ENCODE assay signal across 9 cellular contexts in the genomic region with DNA sequence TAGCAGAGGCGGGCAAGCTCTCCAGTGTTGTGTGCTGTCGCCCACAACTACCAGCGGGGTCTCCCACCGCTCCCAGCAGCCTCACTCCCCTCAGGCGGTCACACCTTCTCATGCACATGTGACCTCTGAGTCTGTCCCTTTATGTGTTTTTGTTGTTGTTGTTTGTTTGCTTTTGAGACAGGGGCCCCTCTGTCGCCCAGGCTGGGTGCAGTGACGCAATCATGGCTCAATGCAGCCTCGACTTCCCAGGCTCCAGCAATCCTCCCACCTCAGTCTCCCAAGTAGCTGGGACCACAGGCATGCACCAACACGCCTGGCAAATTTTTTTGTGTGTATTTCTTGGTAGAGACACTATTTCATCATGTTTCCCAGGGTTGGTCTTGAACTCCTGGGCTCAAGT. TPM values are rescaled to one million over a fixed set of nuclear protein-coding genes. Genes with fewer than 3 reads are reported as not detected.
DNase-seq lines count a peak whose midpoint lies in the region; ATAC-seq, FAIRE-seq and TF ChIP-seq lines count a peak whose summit lies in the region.
"Had no signal": no experiment of that assay in that cellular context is flagged by ENCODE, and none has a peak within 500 bp of the region (broad histone marks: within the 10 kb centered on the region; RNA-seq: fewer than 3 reads in every experiment).

No MANE protein-coding gene starts in this region.

- no peak for ATAC-seq in heart left ventricle
- ATAC-seq in upper lobe of right lung, result no peak
- ATAC-seq in GM21515 (IDR thresholded peaks at IDR 0.05; ENCODE audit: unreplicated experiment), result no peak
- ATAC-seq in HG03139 (IDR thresholded peaks at IDR 0.05; ENCODE audit: unreplicated experiment), result no peak

- no peak overlapping the region for H2AFZ ChIP-seq in keratinocyte (ENCODE audit: control insufficient read depth, low read length)

- H3K79me2 ChIP-seq in keratinocyte (ENCODE audit: control insufficient read depth, insufficient read depth, low read length), result peaks cover 36% of the 10 kb centered on the region

- H3K36me3 ChIP-seq in heart left ventricle (peaks cover 0 to 30% (median 18%) of the 10 kb centered on the region in 9 donors), adipocyte (ENCODE audit: control insufficient read depth, insufficient read depth, low read length, severe bottlenecking) (peaks cover 13% of the 10 kb centered on the region), keratinocyte (ENCODE audit: control insufficient read depth in 2 of 2, extremely low read depth in 1 of 2, insufficient read depth in 2 of 2, low read length in 2 of 2) (peaks cover 5 to 14% of the 10 kb centered on the region in 2 experiments), upper lobe of right lung (peaks cover 24% of the 10 kb centered on the region)

- H3K4me2 ChIP-seq in keratinocyte (ENCODE audit: control insufficient read depth, extremely low read depth, insufficient read depth, low read depth, low read length), result peak overlapping the region; percentile 88

- no peak for TF ChIP-seq POLR2A in heart left ventricle (IDR thresholded peaks at IDR 0.05)

- no peak overlapping the region for H3K27ac ChIP-seq in heart left ventricle
- H3K27ac ChIP-seq in keratinocyte (ENCODE audit: control insufficient read depth, insufficient read depth, low read length), result peak overlapping the region; percentile 76
- H3K27ac ChIP-seq in upper lobe of right lung, result no peak overlapping the region

- H3K4me1 ChIP-seq in heart left ventricle, result peaks cover 0 to 45% (median 30%) of the 10 kb centered on the region in 12 donors
- peaks cover 35% of the 10 kb centered on the region for H3K4me1 ChIP-seq in adipocyte (ENCODE audit: control insufficient read depth, insufficient read depth, low read length)
- peaks cover 11% of the 10 kb centered on the region for H3K4me1 ChIP-seq in keratinocyte (ENCODE audit: control insufficient read depth, extremely low read depth, insufficient read depth, low read length)
- peaks cover 24% of the 10 kb centered on the region for H3K4me1 ChIP-seq in upper lobe of right lung

- no peak for FAIRE-seq in keratinocyte (lab: Jason Lieb, UNC)

- dilution Hi-C loops in keratinocyte (cut with MboI; ENCODE audit: extremely low pct_ligation_motif_present, low sequenced_read_pairs), result no loop called here

- intact Hi-C loops in heart left ventricle (cut with DNase I), result loop anchor here in 1 of 10 donors (2.0 kb wide), 1 partner anchor 25 kb away; no protein-coding TSS in a partner anchor
- intact Hi-C loops in cardiac septum (cut with DNase I), result no loop called here
- intact Hi-C loops in upper lobe of right lung (cut with DNase I), result no loop called here

- DNase-seq in heart left ventricle (no peak), cardiac septum (ENCODE audit: low spot score) (no peak), adipocyte (ENCODE audit: low read depth) (peak; percentile 54), keratinocyte (ENCODE audit: low read depth, low spot score) (no peak), upper lobe of right lung (no peak), SW 1271 (lab: John Stamatoyannopoulos, UW) (no peak)
- DNase-seq: effector CD8-positive, alpha-beta T cell had no signal

- 75 to 82% (median 79%) methylated on average over 9 of the region's 9 CpGs for WGBS in heart left ventricle, 4 donors

- H3K9me3 ChIP-seq in heart left ventricle, result no peaks in the 10 kb centered on the region
- H3K9me3 ChIP-seq in adipocyte (ENCODE audit: control insufficient read depth, low read length), result no peaks in the 10 kb centered on the region
- H3K9me3 ChIP-seq in keratinocyte (ENCODE audit: control insufficient read depth, low read depth, low read length), result no peaks in the 10 kb centered on the region
- H3K9me3 ChIP-seq in upper lobe of right lung, result no peaks in the 10 kb centered on the region

- H3K9ac ChIP-seq in adipocyte (ENCODE audit: low read length) (peak overlapping the region; percentile 92), keratinocyte (ENCODE audit: control insufficient read depth, extremely low read depth, insufficient read depth, low read length) (peak overlapping the region; percentile 90)

- H3K4me3 ChIP-seq in heart left ventricle (peak overlapping the region in 10 of 12 donors; percentile 72 to 100 (median 98)), adipocyte (ENCODE audit: low read length) (peak overlapping the region; percentile 90), keratinocyte (ENCODE audit: control insufficient read depth in 2 of 3, extremely low read depth in 1 of 3, insufficient read depth in 2 of 3, low read depth in 1 of 3, low read length in 3 of 3) (peak overlapping the region; percentile 89 to 99 (median 94)), upper lobe of right lung (peak overlapping the region; percentile 99)

- TF ChIP-seq CTCF in heart left ventricle (IDR thresholded peaks at IDR 0.05), result no peak
- no peak for TF ChIP-seq CTCF in keratinocyte (optimal IDR thresholded peaks at IDR 0.05 in 1 of 3, IDR thresholded peaks at IDR 0.05 in 1 of 3, conservative IDR thresholded peaks at IDR 0.05 in 1 of 3; ENCODE audit: extremely low read depth in 1 of 3, insufficient read depth in 2 of 3, low read length in 3 of 3)
- TF ChIP-seq CTCF in upper lobe of right lung (IDR thresholded peaks at IDR 0.05), result no peak

- H3K9me1 ChIP-seq in keratinocyte (ENCODE audit: control insufficient read depth, extremely low read depth, insufficient read depth, low read length), result no peaks in the 10 kb centered on the region

- H3K27me3 ChIP-seq in heart left ventricle (no peaks in the 10 kb centered on the region), adipocyte (replicated peaks; ENCODE audit: control insufficient read depth, insufficient read depth, low read length) (no peaks in the 10 kb centered on the region), keratinocyte (ENCODE audit: control insufficient read depth, extremely low read depth, insufficient read depth, low read length) (no peaks in the 10 kb centered on the region), upper lobe of right lung (no peaks in the 10 kb centered on the region)

- H4K20me1 ChIP-seq in keratinocyte (ENCODE audit: control insufficient read depth, extremely low read depth, insufficient read depth, low read length), result peaks cover 5% of the 10 kb centered on the region

RNA-seq across cellular contexts. Expression of a gene that starts 1.5 kb away (rescaled TPM):
- 10 to 100 TPM; 12.7 to 24.8 (median 16.4) TPM for total RNA-seq in heart left ventricle
- polyA plus RNA-seq in heart left ventricle, result 10 to 100 TPM; 14.1 to 24.3 TPM
- total RNA-seq in cardiac septum, result 15.0 TPM
- 21.8 to 28.6 TPM (median 25.0 TPM) in 3 replicates for polyA plus RNA-seq in keratinocyte
- 16.6 TPM for polyA plus RNA-seq in keratinocyte (2011; ENCODE audit: low read depth)
- 16.2 and 19.3 TPM in 2 replicates for polyA plus RNA-seq in keratinocyte (2011; cell fraction: cytosol; rRNA removed)
- polyA plus RNA-seq in keratinocyte (2011; cell fraction: nucleus; rRNA removed), result 45.4 and 56.4 TPM in 2 replicates
- 20.4 and 21.3 TPM in 2 replicates for polyA plus RNA-seq in keratinocyte (2012; ENCODE audit: low replicate concordance)
- polyA minus RNA-seq in keratinocyte, result 25.9 to 50.1 TPM (median 26.0 TPM) in 3 replicates
- polyA minus RNA-seq in keratinocyte (2011; cell fraction: cytosol; rRNA and poly(A)+ RNA removed), result 21.5 TPM
- polyA minus RNA-seq in keratinocyte (2011; cell fraction: nucleus; rRNA and poly(A)+ RNA removed), result 18.2 and 19.1 TPM in 2 replicates
- 26.9 TPM for total RNA-seq in upper lobe of right lung

RNA-seq across cellular contexts. Expression of a gene that starts 1.6 kb away (rescaled TPM):
- total RNA-seq in heart left ventricle, result 1 to 10 TPM; 2.1 to 9.0 (median 3.9) TPM
- polyA plus RNA-seq in heart left ventricle, result 1 to 10 TPM; 3.3 to 3.7 TPM
- total RNA-seq in cardiac septum, result 3.4 TPM
- polyA plus RNA-seq in keratinocyte, result 2.8 to 3.5 TPM (median 3.3 TPM) in 3 replicates
- polyA plus RNA-seq in keratinocyte (2011; ENCODE audit: low read depth), result 0.67 TPM
- polyA plus RNA-seq in keratinocyte (2011; cell fraction: cytosol; rRNA removed), result 1.3 and 2.5 TPM in 2 replicates
- 4.1 and 6.8 TPM in 2 replicates for polyA plus RNA-seq in keratinocyte (2011; cell fraction: nucleus; rRNA removed)
- 4.1 and 4.7 TPM in 2 replicates for polyA plus RNA-seq in keratinocyte (2012; ENCODE audit: low replicate concordance)
- polyA minus RNA-seq in keratinocyte, result 2.0 to 3.2 TPM (median 2.2 TPM) in 3 replicates
- polyA minus RNA-seq in keratinocyte (2011; cell fraction: cytosol; rRNA and poly(A)+ RNA removed), result 2.1 TPM
- 4.5 and 5.0 TPM in 2 replicates for polyA minus RNA-seq in keratinocyte (2011; cell fraction: nucleus; rRNA and poly(A)+ RNA removed)
- 7.5 TPM for total RNA-seq in upper lobe of right lung

RNA-seq across cellular contexts. Expression of a gene that starts 25.8 kb away (rescaled TPM):
- total RNA-seq in heart left ventricle, result 1,000 to 10,000 TPM in 2 of 9 donors, 100 to 1,000 TPM in 7; 579 to 6,117 (median 707) TPM
- polyA plus RNA-seq in heart left ventricle, result 1,000 to 10,000 TPM; 2,714 to 5,384 TPM
- total RNA-seq in cardiac septum, result 516 TPM
- polyA plus RNA-seq in keratinocyte, result 741 to 2,588 TPM (median 871 TPM) in 3 replicates
- 128 TPM for polyA plus RNA-seq in keratinocyte (2011; ENCODE audit: low read depth)
- 1,552 and 1,989 TPM in 2 replicates for polyA plus RNA-seq in keratinocyte (2011; cell fraction: cytosol; rRNA removed)
- polyA plus RNA-seq in keratinocyte (2011; cell fraction: nucleus; rRNA removed), result 744 and 983 TPM in 2 replicates
- 1,153 and 1,318 TPM in 2 replicates for polyA plus RNA-seq in keratinocyte (2012; ENCODE audit: low replicate concordance)
- polyA minus RNA-seq in keratinocyte, result 70.7 to 409 TPM (median 281 TPM) in 3 replicates
- 256 TPM for polyA minus RNA-seq in keratinocyte (2011; cell fraction: cytosol; rRNA and poly(A)+ RNA removed)
- polyA minus RNA-seq in keratinocyte (2011; cell fraction: nucleus; rRNA and poly(A)+ RNA removed), result 59.6 and 99.4 TPM in 2 replicates
- total RNA-seq in upper lobe of right lung, result 231 TPM

RNA-seq across cellular contexts. Expression of a gene that starts 31.4 kb away (rescaled TPM):
- total RNA-seq in heart left ventricle (10 to 100 TPM; 26.1 to 63.6 (median 38.9) TPM), cardiac septum (46.5 TPM), upper lobe of right lung (72.0 TPM)
- polyA plus RNA-seq in heart left ventricle (10 to 100 TPM; 66.7 to 87.8 TPM), keratinocyte (35.8 to 73.3 TPM (median 70.1 TPM) in 3 replicates)
- polyA plus RNA-seq in keratinocyte (2011; ENCODE audit: low read depth), result 436 TPM
- 76.1 and 93.5 TPM in 2 replicates for polyA plus RNA-seq in keratinocyte (2011; cell fraction: cytosol; rRNA removed)
- polyA plus RNA-seq in keratinocyte (2011; cell fraction: nucleus; rRNA removed), result 48.1 and 52.6 TPM in 2 replicates
- 79.0 and 107 TPM in 2 replicates for polyA plus RNA-seq in keratinocyte (2012; ENCODE audit: low replicate concordance)
- 8.0 to 37.1 TPM (median 26.1 TPM) in 3 replicates for polyA minus RNA-seq in keratinocyte
- 54.9 TPM for polyA minus RNA-seq in keratinocyte (2011; cell fraction: cytosol; rRNA and poly(A)+ RNA removed)
- polyA minus RNA-seq in keratinocyte (2011; cell fraction: nucleus; rRNA and poly(A)+ RNA removed), result 11.1 and 11.4 TPM in 2 replicates

RNA-seq across cellular contexts. Expression of a gene that starts 31.8 kb away (rescaled TPM):
- 100 to 1,000 TPM in 4 of 9 donors, 10 to 100 TPM in 5; 88.7 to 128 (median 98.5) TPM for total RNA-seq in heart left ventricle
- polyA plus RNA-seq in heart left ventricle, result 100 to 1,000 TPM; 120 to 309 TPM
- 95.6 TPM for total RNA-seq in cardiac septum
- polyA plus RNA-seq in keratinocyte, result 35.6 to 137 TPM (median 99.1 TPM) in 3 replicates
- polyA plus RNA-seq in keratinocyte (2011; ENCODE audit: low read depth), result 177 TPM
- 91.9 and 165 TPM in 2 replicates for polyA plus RNA-seq in keratinocyte (2011; cell fraction: cytosol; rRNA removed)
- polyA plus RNA-seq in keratinocyte (2011; cell fraction: nucleus; rRNA removed), result 67.6 and 86.7 TPM in 2 replicates
- polyA plus RNA-seq in keratinocyte (2012; ENCODE audit: low replicate concordance), result 85.4 and 236 TPM in 2 replicates
- polyA minus RNA-seq in keratinocyte, result 9.3 to 41.5 TPM (median 11.3 TPM) in 3 replicates
- 23.8 TPM for polyA minus RNA-seq in keratinocyte (2011; cell fraction: cytosol; rRNA and poly(A)+ RNA removed)
- 3.6 and 10.3 TPM in 2 replicates for polyA minus RNA-seq in keratinocyte (2011; cell fraction: nucleus; rRNA and poly(A)+ RNA removed)
- total RNA-seq in upper lobe of right lung, result 76.4 TPM
